ENCODE assay signal across 7 cellular contexts in the genomic region with DNA sequence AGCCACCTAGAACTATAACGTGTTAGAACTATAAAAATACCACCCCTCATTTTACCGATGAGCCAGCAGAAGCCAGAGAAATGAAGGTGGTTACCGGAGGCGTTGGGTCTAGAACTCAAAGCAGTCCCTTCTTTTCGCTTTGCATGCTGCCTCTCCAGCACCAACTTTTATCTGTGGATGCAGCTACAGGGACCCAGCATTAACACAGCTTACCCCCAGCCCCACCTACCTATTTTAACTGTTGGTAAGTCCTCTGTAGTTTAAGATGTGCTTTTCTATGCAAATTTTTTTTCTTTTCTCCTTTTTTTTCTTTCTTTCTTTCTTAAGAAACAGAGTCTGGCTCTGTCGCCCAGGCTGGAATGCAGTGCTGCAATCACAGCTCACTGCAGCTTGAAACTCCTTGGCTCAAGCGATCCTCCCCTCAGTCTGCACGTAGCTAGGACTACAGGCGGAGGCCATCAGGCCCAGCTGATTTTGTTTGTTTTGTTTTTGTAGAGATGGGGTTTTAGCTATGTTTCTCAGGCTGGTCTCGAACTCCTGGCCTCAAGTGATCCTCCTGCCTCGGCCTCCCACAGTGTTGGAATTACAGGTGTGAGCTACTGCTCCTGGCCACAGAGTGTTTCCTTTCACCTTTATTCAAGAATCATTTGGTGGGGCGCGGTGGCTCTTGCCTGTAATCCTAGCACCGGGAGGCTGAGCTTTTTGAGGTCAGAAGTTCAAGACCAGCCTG.
DNase-seq lines count a peak whose midpoint lies in the region; ATAC-seq and TF ChIP-seq lines count a peak whose summit lies in the region.

No MANE protein-coding gene starts in this region.

- no peaks in the 10 kb centered on the region for H3K9me3 ChIP-seq in iPS-18a (ENCODE audit: control insufficient read depth, low read depth, low read length)

- no peak for TF ChIP-seq CTCF in GM12864 (IDR thresholded peaks at IDR 0.05; ENCODE audit: low read depth, low read length, missing control alignments)

- DNase-seq in GM12864 (ENCODE audit: low read depth) (no peak), HuH-7 (ENCODE audit: low spot score) (peak; percentile 23), NCI-H446 (lab: John Stamatoyannopoulos, UW) (no peak)
- DNase-seq in stimulated activated effector memory CD8-positive, alpha-beta T cell treated with anti-CD3 and anti-CD28 coated beads, Interleukin-12 subunit alpha, Interleukin-12 subunit beta, amount 100 ng/mL, for 72 hours (ENCODE audit: low spot score in 2 of 2) = no peak

- peak overlapping the region; percentile 97 for H3K9ac ChIP-seq in iPS-18a (ENCODE audit: low read length)

- H3K27ac Mint-ChIP-seq in stimulated activated effector memory CD8-positive, alpha-beta T cell treated with anti-CD3 and anti-CD28 coated beads, Interleukin-12 subunit alpha, Interleukin-12 subunit beta, amount 100 ng/mL, for 72 hours = peak overlapping the region; percentile 97

- ATAC-seq in GM21619 (IDR thresholded peaks at IDR 0.05; ENCODE audit: unreplicated experiment) = peak; percentile 23
- peak; percentile 35 for ATAC-seq in stimulated activated effector memory CD8-positive, alpha-beta T cell treated with anti-CD3 and anti-CD28 coated beads, Interleukin-12 subunit alpha, Interleukin-12 subunit beta, amount 100 ng/mL, for 72 hours

- H3K4me1 Mint-ChIP-seq in stimulated activated effector memory CD8-positive, alpha-beta T cell treated with anti-CD3 and anti-CD28 coated beads, Interleukin-12 subunit alpha, Interleukin-12 subunit beta, amount 100 ng/mL, for 72 hours = peaks cover 21% of the 10 kb centered on the region

- H3K9me3 Mint-ChIP-seq in stimulated activated effector memory CD8-positive, alpha-beta T cell treated with anti-CD3 and anti-CD28 coated beads, Interleukin-12 subunit alpha, Interleukin-12 subunit beta, amount 100 ng/mL, for 72 hours = no peaks in the 10 kb centered on the region

- H3K27me3 ChIP-seq in iPS-18a (ENCODE audit: control insufficient read depth, insufficient read depth, low read length) = no peaks in the 10 kb centered on the region

- peak overlapping the region; percentile 98 for H3K4me3 ChIP-seq in GM12864 (ENCODE audit: low read depth, low read length)
- H3K4me3 ChIP-seq in iPS-18a (ENCODE audit: low read length) = peak overlapping the region; percentile 98

- H3K4me1 ChIP-seq in iPS-18a (ENCODE audit: control insufficient read depth, low read depth, low read length) = no peaks in the 10 kb centered on the region

- peak overlapping the region; percentile 97 for H3K4me3 Mint-ChIP-seq in stimulated activated effector memory CD8-positive, alpha-beta T cell treated with anti-CD3 and anti-CD28 coated beads, Interleukin-12 subunit alpha, Interleukin-12 subunit beta, amount 100 ng/mL, for 72 hours

- H3K36me3 ChIP-seq in iPS-18a (ENCODE audit: control insufficient read depth, low read depth, low read length) = no peaks in the 10 kb centered on the region

- H3K27ac ChIP-seq in angular gyrus (ENCODE audit: low read depth, low read length) = peak overlapping the region; percentile 92
- H3K27ac ChIP-seq in iPS-18a (ENCODE audit: low read length) = peak overlapping the region; percentile 75

- H3K36me3 Mint-ChIP-seq in stimulated activated effector memory CD8-positive, alpha-beta T cell treated with anti-CD3 and anti-CD28 coated beads, Interleukin-12 subunit alpha, Interleukin-12 subunit beta, amount 100 ng/mL, for 72 hours = peaks cover 9% of the 10 kb centered on the region
